In the genomic region with DNA sequence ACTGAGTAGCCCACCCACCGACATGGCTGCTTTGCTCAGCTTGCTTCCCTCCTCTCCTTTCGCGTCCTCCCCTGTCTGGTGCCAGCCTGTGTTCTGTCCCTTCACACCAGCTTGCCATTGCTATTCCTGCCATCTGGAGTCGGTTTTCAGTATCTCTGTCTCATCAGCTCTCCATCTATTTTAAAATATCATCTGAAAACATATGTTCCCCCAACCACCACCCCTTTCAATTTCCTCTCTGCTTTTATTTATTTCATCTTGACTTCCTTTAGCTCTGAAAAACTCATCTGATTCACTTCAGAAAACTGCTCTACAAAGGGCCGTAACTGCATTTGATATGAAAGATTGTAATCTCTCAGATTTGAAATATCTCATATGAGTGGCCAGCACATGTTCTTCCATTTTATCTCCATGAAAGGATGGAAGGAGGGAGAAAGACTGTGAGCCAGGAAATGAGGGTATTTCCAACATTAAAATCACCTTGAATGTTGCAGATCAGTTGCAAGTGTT, we compare ENCODE assay signal across 16 cellular contexts.
A peak's percentile ranks its signal among the peaks of the same experiment; 100 is the strongest.
DNase-seq lines count a peak whose midpoint lies in the region; ATAC-seq and TF ChIP-seq lines count a peak whose summit lies in the region.
"Had no signal": no experiment of that assay in that cellular context is flagged by ENCODE, and none has a peak within 500 bp of the region (broad histone marks: within the 10 kb centered on the region; RNA-seq: fewer than 3 reads in every experiment).

No MANE protein-coding gene starts in this region.

- H3K4me2 ChIP-seq in PC-9 (no peak overlapping the region), neural progenitor cell (peak overlapping the region; percentile 46)

- no peak for ATAC-seq in CD4-positive, CD25-positive, alpha-beta regulatory T cell (ENCODE audit: low read depth in 2 of 2)
- no peak for ATAC-seq in gastroesophageal sphincter
- ATAC-seq: right cardiac atrium, T-helper 17 cell had no signal

- H2AFZ ChIP-seq in PC-9 (no peak overlapping the region), neural progenitor cell (replicated peaks) (no peak overlapping the region)

- no peaks in the 10 kb centered on the region for H3K27me3 Mint-ChIP-seq in CD4-positive, CD25-positive, alpha-beta regulatory T cell
- no peaks in the 10 kb centered on the region for H3K27me3 Mint-ChIP-seq in neural progenitor cell (ENCODE audit: insufficient read depth, low read depth)
- H3K27me3 Mint-ChIP-seq: T-helper 17 cell had no signal

- no TSS peak for BruUV-seq in PC-9 (replicated peaks; lab: Mats Ljungman, UMichigan)

- peak overlapping the region in 2 of 4 donors; percentile 45 to 63 for H3K4me3 Mint-ChIP-seq in CD4-positive, CD25-positive, alpha-beta regulatory T cell
- H3K4me3 Mint-ChIP-seq in neural progenitor cell = peak overlapping the region; percentile 76
- H3K4me3 Mint-ChIP-seq: T-helper 17 cell had no signal

- H3K9me3 Mint-ChIP-seq in CD4-positive, CD25-positive, alpha-beta regulatory T cell = peaks cover 0 to 2% (median 0%) of the 10 kb centered on the region in 7 donors
- peaks cover 13% of the 10 kb centered on the region for H3K9me3 Mint-ChIP-seq in neural progenitor cell

- TF ChIP-seq EP300 in gastroesophageal sphincter (IDR thresholded peaks at IDR 0.05) = no peak

- no peaks in the 10 kb centered on the region for H3K27me3 ChIP-seq in CD4-positive, CD25-positive, alpha-beta regulatory T cell (ENCODE audit: control insufficient read depth, insufficient read depth, low read length)
- H3K27me3 ChIP-seq in PC-9 (ENCODE audit: insufficient read depth, low read depth) (no peaks in the 10 kb centered on the region), dorsolateral prefrontal cortex (no peaks in the 10 kb centered on the region), neural progenitor cell (no peaks in the 10 kb centered on the region), gastroesophageal sphincter (no peaks in the 10 kb centered on the region)
- H3K27me3 ChIP-seq: thyroid gland had no signal

- no peaks in the 10 kb centered on the region for H3K36me3 Mint-ChIP-seq in CD4-positive, CD25-positive, alpha-beta regulatory T cell
- peaks cover 6% of the 10 kb centered on the region for H3K36me3 Mint-ChIP-seq in neural progenitor cell

- no peak for TF ChIP-seq POLR2A in gastroesophageal sphincter (IDR thresholded peaks at IDR 0.05)

- intact Hi-C loops in PC-9 (cut with micrococcal nuclease; ENCODE audit: unreplicated experiment) (loop anchor here (5.0 kb wide), 1 partner anchor 93 kb away; no protein-coding TSS in a partner anchor), dorsolateral prefrontal cortex (cut with DNase I) (no loop called here)

- CTCF ChIA-PET in PC-9 (lab: Charles Lee) = no interaction called here

- no peaks in the 10 kb centered on the region for H3K36me3 ChIP-seq in CD4-positive, CD25-positive, alpha-beta regulatory T cell (ENCODE audit: control insufficient read depth, insufficient read depth, low read length)
- no peaks in the 10 kb centered on the region for H3K36me3 ChIP-seq in PC-9 (ENCODE audit: low read depth)
- no peaks in the 10 kb centered on the region for H3K36me3 ChIP-seq in neural progenitor cell
- H3K36me3 ChIP-seq in gastroesophageal sphincter = no peaks in the 10 kb centered on the region
- H3K36me3 ChIP-seq: thyroid gland had no signal

- 57 to 67% methylated on average over 4 to 5 of the region's 5 CpGs for WGBS in gastroesophageal sphincter (ENCODE audit: low coverage in 1 of 2), 2 donors

- POLR2A ChIA-PET in PC-9 (lab: Charles Lee; ENCODE audit: unreplicated experiment) = no interaction called here

- no peaks in the 10 kb centered on the region for H3K9me2 ChIP-seq in PC-9 (ENCODE audit: insufficient read depth)

- no peak overlapping the region for H3K27ac ChIP-seq in CD4-positive, CD25-positive, alpha-beta regulatory T cell (ENCODE audit: insufficient read depth, low read length, poor library complexity, severe bottlenecking)
- H3K27ac ChIP-seq in PC-9 = peak overlapping the region; percentile 19; the same call in 1 of the 2 replicates
- H3K27ac ChIP-seq in dorsolateral prefrontal cortex = peak overlapping the region in 48 of 59 donors; percentile 0 to 81 (median 70)
- H3K27ac ChIP-seq in neural progenitor cell = peak overlapping the region; percentile 13
- H3K27ac ChIP-seq in gastroesophageal sphincter = no peak overlapping the region
- H3K27ac ChIP-seq: thyroid gland, VCaP had no signal

- no peak for TF ChIP-seq CTCF in PC-9 (conservative IDR thresholded peaks at IDR 0.05)
- no peak for TF ChIP-seq CTCF in dorsolateral prefrontal cortex (IDR thresholded peaks at IDR 0.05 in 54 of 56, conservative IDR thresholded peaks at IDR 0.05 in 2 of 56; ENCODE audit: low read depth in 1 of 56, partially characterized antibody in 56 of 56)
- no peak for TF ChIP-seq CTCF in neural progenitor cell (IDR thresholded peaks at IDR 0.05)
- TF ChIP-seq CTCF in gastroesophageal sphincter (IDR thresholded peaks at IDR 0.05) = no peak

- H3K9ac ChIP-seq in neural progenitor cell = no peak overlapping the region

- H3F3A ChIP-seq in PC-9 (ENCODE audit: insufficient read depth, low read depth) = peaks cover 11% of the 10 kb centered on the region
- peaks cover 26% of the 10 kb centered on the region for H3F3A ChIP-seq in neural progenitor cell (ENCODE audit: low read depth)

- H3K27ac Mint-ChIP-seq in CD4-positive, CD25-positive, alpha-beta regulatory T cell = peak overlapping the region; percentile 3 to 87 (median 42)
- peak overlapping the region; percentile 97 for H3K27ac Mint-ChIP-seq in neural progenitor cell
- H3K27ac Mint-ChIP-seq: T-helper 17 cell had no signal

- H4K20me1 ChIP-seq in PC-9 (ENCODE audit: insufficient read depth) (no peaks in the 10 kb centered on the region), neural progenitor cell (ENCODE audit: low read depth) (no peaks in the 10 kb centered on the region)

- H3K4me3 ChIP-seq in CD4-positive, CD25-positive, alpha-beta regulatory T cell (ENCODE audit: low read depth, low read length) = no peak overlapping the region
- no peak overlapping the region for H3K4me3 ChIP-seq in PC-9
- peak overlapping the region in 1 of 59 donors; percentile 35 for H3K4me3 ChIP-seq in dorsolateral prefrontal cortex
- no peak overlapping the region for H3K4me3 ChIP-seq in neural progenitor cell
- no peak overlapping the region for H3K4me3 ChIP-seq in gastroesophageal sphincter
- H3K4me3 ChIP-seq: thyroid gland had no signal

- no peak for DNase-seq in CD4-positive, CD25-positive, alpha-beta regulatory T cell
- DNase-seq in PC-9 (no peak), dorsolateral prefrontal cortex (peak in 4 of 10 donors; percentile 38 to 81 (median 47)), neural progenitor cell (ENCODE audit: low spot score) (no peak), NCI-H1417 treated with DMSO at 0.1 percent for 48 hours (lab: John Stamatoyannopoulos, UW) (no peak), dedifferentiated amniotic fluid mesenchymal stem cell (ENCODE audit: extremely low spot score) (no peak), NCI-H187 treated with DMSO at 0.1 percent for 48 hours (lab: John Stamatoyannopoulos, UW) (no peak)
- DNase-seq: activated CD4-positive, alpha-beta T cell treated with anti-CD3 and anti-CD28 coated beads, Interleukin-2, amount 50 U/mL, for 4 hours; aorta; kidney; right cardiac atrium; SIG-M5; T-helper 17 cell; thyroid gland had no signal

- H3K79me2 ChIP-seq in PC-9 (ENCODE audit: low read depth) (no peaks in the 10 kb centered on the region), neural progenitor cell (ENCODE audit: low read depth) (peaks cover 39% of the 10 kb centered on the region)

- H3K4me1 Mint-ChIP-seq in CD4-positive, CD25-positive, alpha-beta regulatory T cell = peaks cover 7 to 25% (median 14%) of the 10 kb centered on the region in 4 donors
- H3K4me1 Mint-ChIP-seq in neural progenitor cell = peaks cover 64% of the 10 kb centered on the region
- H3K4me1 Mint-ChIP-seq: T-helper 17 cell had no signal

- H3K4me1 ChIP-seq in CD4-positive, CD25-positive, alpha-beta regulatory T cell (ENCODE audit: control insufficient read depth, insufficient read depth, low read length, poor library complexity, severe bottlenecking) = no peaks in the 10 kb centered on the region
- H3K4me1 ChIP-seq in PC-9 (replicated peaks; ENCODE audit: insufficient read depth) (peaks cover 38% of the 10 kb centered on the region), neural progenitor cell (peaks cover 28% of the 10 kb centered on the region), gastroesophageal sphincter (no peaks in the 10 kb centered on the region)

- H3K9me3 ChIP-seq in CD4-positive, CD25-positive, alpha-beta regulatory T cell (ENCODE audit: control insufficient read depth in 2 of 2, low read length in 2 of 2) = no peaks in the 10 kb centered on the region
- H3K9me3 ChIP-seq in PC-9 (ENCODE audit: insufficient read depth, low read depth) (no peaks in the 10 kb centered on the region), neural progenitor cell (ENCODE audit: low read depth) (no peaks in the 10 kb centered on the region), gastroesophageal sphincter (no peaks in the 10 kb centered on the region)
- H3K9me3 ChIP-seq: thyroid gland had no signal

Comparison
In these comparisons a context has a peak if more than half of its experiments do, and no peak if none do; other contexts are left out.
1. H3K27ac ChIP-seq: peak in PC-9 (single experiment), dorsolateral prefrontal cortex (48 of 59) and neural progenitor cell (single experiment); none in CD4-positive, CD25-positive, alpha-beta regulatory T cell (single experiment) and gastroesophageal sphincter (0 of 4).